Comparison of ENCODE assay signal across 19 cellular contexts in the genomic region with DNA sequence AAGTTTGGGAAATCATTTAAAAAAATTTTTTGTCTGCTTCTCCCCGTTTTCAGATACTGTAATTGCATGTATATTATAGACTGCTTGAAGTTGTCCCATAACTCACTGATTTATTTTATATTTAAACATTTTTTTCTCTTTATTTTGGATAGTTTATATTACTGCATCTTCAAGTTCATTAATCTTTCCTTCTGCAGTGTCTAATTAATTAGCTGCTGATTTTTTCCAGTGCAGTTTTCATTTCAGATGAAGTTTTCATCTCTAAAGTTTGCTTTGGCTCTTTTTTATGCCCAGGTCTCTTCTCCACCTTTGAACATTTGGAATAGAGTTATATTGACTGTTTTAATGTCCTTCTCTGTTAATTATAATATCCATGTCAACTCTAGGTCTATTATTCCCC. TPM values are rescaled to one million over a fixed set of nuclear protein-coding genes. Genes with fewer than 3 reads are reported as not detected.
DNase-seq lines count a peak whose midpoint lies in the region; ATAC-seq, FAIRE-seq and TF ChIP-seq lines count a peak whose summit lies in the region.
"Had no signal": no experiment of that assay in that cellular context is flagged by ENCODE, and none has a peak within 500 bp of the region (broad histone marks: within the 10 kb centered on the region; RNA-seq: fewer than 3 reads in every experiment).

No MANE protein-coding gene starts in this region.

- H2AFZ ChIP-seq in SK-N-SH (ENCODE audit: low read depth): no peak overlapping the region
- H2AFZ ChIP-seq in PC-3 (ENCODE audit: low read length): no peak overlapping the region
- no peak overlapping the region for H2AFZ ChIP-seq in astrocyte (ENCODE audit: low read depth, low read length)
- H2AFZ ChIP-seq in keratinocyte (ENCODE audit: control insufficient read depth, low read length): no peak overlapping the region

- H3K9ac ChIP-seq in SK-N-SH: no peak overlapping the region
- H3K9ac ChIP-seq in PC-3 (ENCODE audit: low read length): no peak overlapping the region
- no peak overlapping the region for H3K9ac ChIP-seq in astrocyte (ENCODE audit: low read length)
- H3K9ac ChIP-seq in keratinocyte (ENCODE audit: control insufficient read depth, extremely low read depth, insufficient read depth, low read length): no peak overlapping the region

- no peaks in the 10 kb centered on the region for H3K27me3 Mint-ChIP-seq in astrocyte (ENCODE audit: low read depth, unreplicated experiment)

- peaks cover 5% of the 10 kb centered on the region for H3K9me3 Mint-ChIP-seq in astrocyte (ENCODE audit: unreplicated experiment)

- H3K9me3 ChIP-seq in SK-N-SH (peaks cover 9% of the 10 kb centered on the region; the same call in 1 of the 2 replicates), PC-3 (ENCODE audit: low read length) (peaks cover 12% of the 10 kb centered on the region), astrocyte (ENCODE audit: insufficient read depth, low read depth, low read length) (no peaks in the 10 kb centered on the region), keratinocyte (ENCODE audit: control insufficient read depth, low read depth, low read length) (no peaks in the 10 kb centered on the region), Peyer's patch (no peaks in the 10 kb centered on the region)

- FAIRE-seq in astrocyte (lab: Jason Lieb, UNC) (no peak), keratinocyte (lab: Jason Lieb, UNC) (no peak)

- no peak overlapping the region for H3K4me2 ChIP-seq in SK-N-SH
- no peak overlapping the region for H3K4me2 ChIP-seq in PC-3 (ENCODE audit: low read length)
- H3K4me2 ChIP-seq in astrocyte (ENCODE audit: low read length): peak overlapping the region; percentile 56
- peak overlapping the region; percentile 49 for H3K4me2 ChIP-seq in keratinocyte (ENCODE audit: control insufficient read depth, extremely low read depth, insufficient read depth, low read depth, low read length)

- peaks cover 15% of the 10 kb centered on the region for H3K36me3 Mint-ChIP-seq in astrocyte (ENCODE audit: low read depth, unreplicated experiment)

- H4K20me1 ChIP-seq in SK-N-SH (ENCODE audit: insufficient read depth) (no peaks in the 10 kb centered on the region), PC-3 (ENCODE audit: low read length) (no peaks in the 10 kb centered on the region), astrocyte (ENCODE audit: insufficient read depth, low read length) (no peaks in the 10 kb centered on the region), keratinocyte (ENCODE audit: control insufficient read depth, extremely low read depth, insufficient read depth, low read length) (no peaks in the 10 kb centered on the region)

- dilution Hi-C loops in keratinocyte (cut with MboI; ENCODE audit: extremely low pct_ligation_motif_present, low sequenced_read_pairs): no loop called here

- BruUV-seq in PC-3 (replicated peaks; lab: Mats Ljungman, UMichigan): no TSS peak

- H3K36me3 ChIP-seq in SK-N-SH (replicated peaks in 1 of 2; ENCODE audit: control insufficient read depth in 1 of 2, insufficient read depth in 2 of 2, low read length in 1 of 2) (peaks cover 47 to 53% of the 10 kb centered on the region in 2 experiments), PC-3 (ENCODE audit: low read depth, low read length) (peaks cover 46% of the 10 kb centered on the region), astrocyte (ENCODE audit: insufficient read depth, low read length) (peaks cover 3% of the 10 kb centered on the region), keratinocyte (ENCODE audit: control insufficient read depth in 2 of 2, extremely low read depth in 1 of 2, insufficient read depth in 2 of 2, low read length in 2 of 2) (peaks cover 8 to 21% of the 10 kb centered on the region in 2 experiments), Peyer's patch (no peaks in the 10 kb centered on the region)

- H3K79me2 ChIP-seq in SK-N-SH (ENCODE audit: insufficient read depth) (peaks cover 42% of the 10 kb centered on the region; the same call in 1 of the 2 replicates), PC-3 (ENCODE audit: low read length) (peaks cover 76% of the 10 kb centered on the region), astrocyte (ENCODE audit: insufficient read depth, low read length) (peaks cover 71% of the 10 kb centered on the region), keratinocyte (ENCODE audit: control insufficient read depth, insufficient read depth, low read length) (peaks cover 46% of the 10 kb centered on the region)

- H3K27ac ChIP-seq in SK-N-SH (ENCODE audit: low read depth in 2 of 2, low read length in 1 of 2): peak overlapping the region in 1 of 2 experiments; percentile 51; a peak in 1 of 4 replicates
- peak overlapping the region; percentile 74 for H3K27ac ChIP-seq in PC-3 (ENCODE audit: low read length)
- peak overlapping the region; percentile 96 for H3K27ac ChIP-seq in astrocyte (ENCODE audit: low read depth, low read length)
- H3K27ac ChIP-seq in keratinocyte (ENCODE audit: control insufficient read depth, insufficient read depth, low read length): peak overlapping the region; percentile 90
- no peak overlapping the region for H3K27ac ChIP-seq in Peyer's patch
- H3K27ac ChIP-seq: 22Rv1, C4-2B had no signal

- H3K4me3 ChIP-seq in SK-N-SH (ENCODE audit: low read depth in 2 of 2, low read length in 1 of 2) (no peak overlapping the region), PC-3 (ENCODE audit: low read length) (peak overlapping the region; percentile 16; the same call in 1 of the 2 replicates), astrocyte (ENCODE audit: insufficient read depth, low read depth, low read length) (no peak overlapping the region), keratinocyte (ENCODE audit: control insufficient read depth in 2 of 3, extremely low read depth in 1 of 3, insufficient read depth in 2 of 3, low read depth in 1 of 3, low read length in 3 of 3) (no peak overlapping the region), Peyer's patch (no peak overlapping the region)

- POLR2A ChIA-PET in SK-N-SH (lab: Yijun Ruan, JAX) (no interaction called here), PC-3 (lab: Charles Lee; ENCODE audit: unreplicated experiment) (no interaction called here)

- no peak for TF ChIP-seq CTCF in SK-N-SH (IDR thresholded peaks at IDR 0.05)
- no peak for TF ChIP-seq CTCF in PC-3 (conservative IDR thresholded peaks at IDR 0.05; ENCODE audit: low read depth, low read length)
- TF ChIP-seq CTCF in astrocyte (IDR thresholded peaks at IDR 0.05; ENCODE audit: insufficient read depth, low read depth, low read length): no peak
- TF ChIP-seq CTCF in keratinocyte (optimal IDR thresholded peaks at IDR 0.05 in 1 of 3, IDR thresholded peaks at IDR 0.05 in 1 of 3, conservative IDR thresholded peaks at IDR 0.05 in 1 of 3; ENCODE audit: extremely low read depth in 1 of 3, insufficient read depth in 2 of 3, low read length in 3 of 3): no peak
- no peak for TF ChIP-seq CTCF in Peyer's patch (IDR thresholded peaks at IDR 0.05)
- no peak for TF ChIP-seq CTCF in GM13977 (IDR thresholded peaks at IDR 0.05; ENCODE audit: extremely low read depth, insufficient read depth, missing control alignments)

- peaks cover 13% of the 10 kb centered on the region for H3K4me1 Mint-ChIP-seq in astrocyte (ENCODE audit: low read depth, unreplicated experiment)

- H3F3A ChIP-seq in SK-N-SH (replicated peaks; ENCODE audit: insufficient read depth) (peaks cover 21% of the 10 kb centered on the region), PC-3 (ENCODE audit: low read length, unreplicated experiment) (peaks cover 15% of the 10 kb centered on the region)

- intact Hi-C loops in PC-3 (cut with micrococcal nuclease): no loop called here

- H3K4me1 ChIP-seq in SK-N-SH (ENCODE audit: control insufficient read depth in 1 of 2, insufficient read depth in 2 of 2, low read depth in 1 of 2, low read length in 1 of 2) (peaks cover 17% of the 10 kb centered on the region in 2 experiments; a peak in 2 of 4 replicates), PC-3 (ENCODE audit: insufficient read depth, low read length) (peaks cover 44% of the 10 kb centered on the region), astrocyte (ENCODE audit: insufficient read depth, low read length) (peaks cover 10% of the 10 kb centered on the region), keratinocyte (ENCODE audit: control insufficient read depth, extremely low read depth, insufficient read depth, low read length) (peaks cover 50% of the 10 kb centered on the region), Peyer's patch (no peaks in the 10 kb centered on the region)

- in situ Hi-C loops in GM13977 (cut with MboI; ENCODE audit: low pct_unique_long_range_greater_than_20kb, low sequenced_read_pairs, unreplicated experiment): no loop called here

- no peaks in the 10 kb centered on the region for H3K9me2 ChIP-seq in SK-N-SH
- no peaks in the 10 kb centered on the region for H3K9me2 ChIP-seq in PC-3 (replicated peaks; ENCODE audit: low read length)

- DNase-seq in SK-N-SH: no peak
- DNase-seq in PC-3: no peak
- DNase-seq in astrocyte (ENCODE audit: low read depth): no peak
- DNase-seq in keratinocyte (ENCODE audit: low read depth, low spot score): no peak
- no peak for DNase-seq in foreskin melanocyte
- DNase-seq in Peyer's patch: no peak
- no peak for DNase-seq in GM13977 (ENCODE audit: low spot score)
- DNase-seq: DMS79, Karpas-422, NCI-H1694, NCI-H2081, NCI-H2171 treated with DMSO at 0.1 percent for 48 hours, NCI-H524 treated with DMSO at 0.1 percent for 48 hours, NCI-H82 had no signal

- ATAC-seq in SK-N-SH treated with all-trans-retinoic acid at 6 μM for 48 hours: no peak
- no peak for ATAC-seq in PC-3

- no peaks in the 10 kb centered on the region for H3K9me1 ChIP-seq in keratinocyte (ENCODE audit: control insufficient read depth, extremely low read depth, insufficient read depth, low read length)

- no peaks in the 10 kb centered on the region for H3K27me3 ChIP-seq in SK-N-SH (ENCODE audit: insufficient read depth)
- H3K27me3 ChIP-seq in PC-3 (ENCODE audit: low read length): no peaks in the 10 kb centered on the region
- H3K27me3 ChIP-seq in astrocyte (ENCODE audit: insufficient read depth, low read length): no peaks in the 10 kb centered on the region
- H3K27me3 ChIP-seq in keratinocyte (ENCODE audit: control insufficient read depth, extremely low read depth, insufficient read depth, low read length): no peaks in the 10 kb centered on the region
- no peaks in the 10 kb centered on the region for H3K27me3 ChIP-seq in Peyer's patch

- H3K4me3 Mint-ChIP-seq in astrocyte (ENCODE audit: unreplicated experiment): no peak overlapping the region

- no peak for TF ChIP-seq EP300 in SK-N-SH (IDR thresholded peaks at IDR 0.05; ENCODE audit: borderline replicate concordance in 1 of 2, low read depth in 1 of 2, low read length in 1 of 2)

- no peak for TF ChIP-seq RAD21 in SK-N-SH (IDR thresholded peaks at IDR 0.05; ENCODE audit: low read length)

- 93% methylated on average over 1 of the region's 1 CpG for WGBS in SK-N-SH (ENCODE audit: low lambda C conversion rate)

- peak overlapping the region; percentile 77 for H3K27ac Mint-ChIP-seq in astrocyte (ENCODE audit: unreplicated experiment)

- CTCF ChIA-PET in SK-N-SH (lab: Yijun Ruan, JAX): interaction anchor here (0.8 kb wide), 1 partner anchor 62 kb away, joined by 3 read pairs; no protein-coding TSS in a partner anchor
- CTCF ChIA-PET in PC-3 (lab: Charles Lee): no interaction called here

- no peak for TF ChIP-seq POLR2A in Peyer's patch (IDR thresholded peaks at IDR 0.05)

RNA-seq across cellular contexts. Expression of gene CLIP4, which starts 9.3 kb away (rescaled TPM):
- 12.7 and 20.7 TPM in 2 replicates for polyA plus RNA-seq in SK-N-SH (2012; rRNA removed)
- 15.0 TPM in 2 replicates for polyA plus RNA-seq in SK-N-SH (2012; cell fraction: cytosol; rRNA removed)
- 25.7 and 44.2 TPM in 2 replicates for polyA plus RNA-seq in SK-N-SH (2012; cell fraction: nucleus; rRNA removed)
- 24.2 and 25.1 TPM in 2 replicates for total RNA-seq in PC-3 (2014; rRNA removed)
- total RNA-seq in astrocyte: 14.7 and 18.4 TPM in 2 replicates
- 32.1 to 51.3 TPM (median 46.6 TPM) in 3 replicates for polyA plus RNA-seq in keratinocyte
- 73.0 TPM for polyA plus RNA-seq in keratinocyte (2011; ENCODE audit: low read depth)
- 25.9 and 51.5 TPM in 2 replicates for polyA plus RNA-seq in keratinocyte (2011; cell fraction: cytosol; rRNA removed)
- polyA plus RNA-seq in keratinocyte (2011; cell fraction: nucleus; rRNA removed): 59.3 and 81.4 TPM in 2 replicates
- polyA plus RNA-seq in keratinocyte (2012; ENCODE audit: low replicate concordance): 24.0 and 55.6 TPM in 2 replicates
- 14.5 to 68.6 TPM (median 67.0 TPM) in 3 replicates for polyA minus RNA-seq in keratinocyte
- polyA minus RNA-seq in keratinocyte (2011; cell fraction: cytosol; rRNA and poly(A)+ RNA removed): 26.7 TPM
- polyA minus RNA-seq in keratinocyte (2011; cell fraction: nucleus; rRNA and poly(A)+ RNA removed): 60.5 and 97.9 TPM in 2 replicates
- 10 to 100 TPM in 3 of 4 donors, 1 to 10 TPM in 1; 7.0 to 40.4 (median 16.9) TPM for total RNA-seq in Peyer's patch
- total RNA-seq: OCI-LY7 had no signal

RNA-seq across cellular contexts. Expression of gene PCARE, which starts 50.2 kb away (rescaled TPM):
- polyA plus RNA-seq in SK-N-SH (2012; rRNA removed) (not detected in 2 replicates), keratinocyte (0.01 TPM in 1 of 3 replicates, not detected in the others)
- polyA plus RNA-seq in SK-N-SH (2012; cell fraction: cytosol; rRNA removed): not detected in 2 replicates
- not detected in 2 replicates for polyA plus RNA-seq in SK-N-SH (2012; cell fraction: nucleus; rRNA removed)
- total RNA-seq in PC-3 (2014; rRNA removed) (not detected in 2 replicates), astrocyte (not detected in 2 replicates), Peyer's patch (not detected)
- not detected for polyA plus RNA-seq in keratinocyte (2011; ENCODE audit: low read depth)
- polyA plus RNA-seq in keratinocyte (2011; cell fraction: cytosol; rRNA removed): not detected in 2 replicates
- polyA plus RNA-seq in keratinocyte (2011; cell fraction: nucleus; rRNA removed): not detected in 2 replicates
- polyA plus RNA-seq in keratinocyte (2012; ENCODE audit: low replicate concordance): not detected in 2 replicates
- polyA minus RNA-seq in keratinocyte: not detected in 3 replicates
- not detected for polyA minus RNA-seq in keratinocyte (2011; cell fraction: cytosol; rRNA and poly(A)+ RNA removed)
- polyA minus RNA-seq in keratinocyte (2011; cell fraction: nucleus; rRNA and poly(A)+ RNA removed): not detected in 2 replicates
- total RNA-seq: M059J, OCI-LY7 had no signal

Comparison
In these comparisons a context has a peak if more than half of its experiments do, and no peak if none do; other contexts are left out.
1. H3K27ac ChIP-seq: peak in PC-3 (single experiment), astrocyte (single experiment) and keratinocyte (single experiment); none in Peyer's patch (0 of 4).
2. H3K4me2 ChIP-seq: peak in astrocyte (single experiment) and keratinocyte (single experiment); none in SK-N-SH (single experiment) and PC-3 (single experiment).